Comparison of ENCODE assay signal across 1 cellular context in the genomic region with DNA sequence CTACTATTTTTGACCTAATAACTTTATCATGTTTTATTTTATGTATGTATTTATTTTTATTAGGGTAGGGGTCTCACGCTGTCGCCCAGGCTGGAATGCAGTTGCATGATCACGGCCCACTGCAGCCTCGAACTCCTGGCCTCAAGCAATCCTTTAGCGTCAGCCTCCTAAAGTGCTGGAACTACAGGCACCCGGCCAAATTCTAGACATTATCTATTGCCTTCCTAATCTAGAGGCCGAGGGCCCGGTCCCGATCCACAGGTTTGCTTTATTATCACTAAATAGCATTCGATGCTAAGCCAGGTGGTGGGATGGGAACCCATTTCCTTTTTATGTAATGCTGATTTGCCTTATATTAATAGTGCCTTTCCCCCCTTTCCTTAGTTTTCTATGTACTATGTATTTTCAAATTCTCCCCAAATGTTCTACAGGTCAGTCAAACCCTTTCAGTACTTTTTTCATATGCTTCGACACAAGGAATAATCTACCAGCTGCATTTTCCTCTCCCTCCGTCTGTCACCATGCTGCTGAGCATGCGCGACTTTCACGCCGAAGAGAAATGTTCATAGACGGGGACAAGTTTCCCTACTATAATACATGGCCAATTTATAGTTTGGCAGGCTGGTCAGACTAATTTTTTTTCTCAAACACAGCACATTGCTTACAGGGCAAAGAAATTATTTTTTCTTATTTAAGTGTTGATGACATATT.
TF ChIP-seq lines count a peak whose summit lies in the region.

No MANE protein-coding gene starts in this region.

TF ChIP-seq in K562, 482 proteins besides CTCF, POLR2A, EP300 and RAD21 (continued from another document):
- TF ChIP-seq KAT7 (CRISPR knock-in tag; IDR thresholded peaks at IDR 0.05; ENCODE audit: borderline replicate concordance) (no peak), PHF20 (IDR thresholded peaks at IDR 0.05; ENCODE audit: partially characterized antibody) (no peak), POLR3A (IDR thresholded peaks at IDR 0.05; ENCODE audit: borderline replicate concordance, extremely low read depth, insufficient read depth, insufficient read length) (no peak), LEF1 (IDR thresholded peaks at IDR 0.05) (no peak), L3MBTL2 (IDR thresholded peaks at IDR 0.05) (peak; percentile 68), KDM1A (IDR thresholded peaks at IDR 0.05) (peak in 1 of 2 experiments; percentile 28; a peak in 2 of 4 replicates), ELF1 (tag; IDR thresholded peaks at IDR 0.05) (no peak), SMARCA5 (IDR thresholded peaks at IDR 0.05) (no peak), HDAC2 (IDR thresholded peaks at IDR 0.05) (no peak), GATAD2B (IDR thresholded peaks at IDR 0.05; ENCODE audit: borderline replicate concordance) (no peak), SIRT6 (IDR thresholded peaks at IDR 0.05; ENCODE audit: low read depth, low read length) (no peak), ZFP36 (IDR thresholded peaks at IDR 0.05; ENCODE audit: low read depth, low read length, partially characterized antibody) (no peak), ATF7 (IDR thresholded peaks at IDR 0.05) (0 out of 2 replicates have a peak, but pooled peaks have one; percentile 20), ZBTB17 (CRISPR knock-in tag; IDR thresholded peaks at IDR 0.05) (no peak), ZNF507 (tag; conservative IDR thresholded peaks at IDR 0.05) (no peak), ELF2 (CRISPR knock-in tag; IDR thresholded peaks at IDR 0.05) (no peak), NUFIP1 (IDR thresholded peaks at IDR 0.05; ENCODE audit: partially characterized antibody) (peak; percentile 30), RUNX1 (IDR thresholded peaks at IDR 0.05; ENCODE audit: low read depth) (no peak), ZNF644 (tag; IDR thresholded peaks at IDR 0.05; ENCODE audit: low read depth) (no peak), NCOR1 (IDR thresholded peaks at IDR 0.05) (peak; percentile 50; the same call in 1 of the 2 replicates), FOXP1 (CRISPR knock-in tag; IDR thresholded peaks at IDR 0.05) (no peak), NRF1 (conservative IDR thresholded peaks at IDR 0.05 in 1 of 2, IDR thresholded peaks at IDR 0.05 in 1 of 2) (peak; percentile 89 to 90), C11orf30 (IDR thresholded peaks at IDR 0.05; ENCODE audit: low read depth) (0 out of 2 replicates have a peak, but pooled peaks have one; percentile 18), ZNF324 (CRISPR knock-in tag; IDR thresholded peaks at IDR 0.05) (no peak), NR2C2 (CRISPR knock-in tag; IDR thresholded peaks at IDR 0.05) (no peak), NR2C2 (tag; IDR thresholded peaks at IDR 0.05) (no peak), TAF15 (IDR thresholded peaks at IDR 0.05; ENCODE audit: low read depth, low read length) (no peak), FOXJ2 (tag; IDR thresholded peaks at IDR 0.05) (no peak), ZNF354B (CRISPR knock-in tag; IDR thresholded peaks at IDR 0.05) (no peak), ZNF589 (CRISPR knock-in tag; IDR thresholded peaks at IDR 0.05; ENCODE audit: low read depth) (no peak), NBN (IDR thresholded peaks at IDR 0.05; ENCODE audit: low read depth) (0 out of 2 replicates have a peak, but pooled peaks have one; percentile 54), RBBP5 (IDR thresholded peaks at IDR 0.05; ENCODE audit: borderline replicate concordance, insufficient read depth, low read length, poor library complexity, severe bottlenecking) (peak; percentile 30), GATA2 (CRISPR knock-in tag; IDR thresholded peaks at IDR 0.05) (no peak), TEAD4 (IDR thresholded peaks at IDR 0.05; ENCODE audit: low read length) (peak; percentile 55; the same call in 1 of the 2 replicates), TEAD4 (CRISPR knock-in tag; IDR thresholded peaks at IDR 0.05; ENCODE audit: borderline replicate concordance) (no peak), ZNF134 (CRISPR knock-in tag; conservative IDR thresholded peaks at IDR 0.05) (no peak), ARID1B (IDR thresholded peaks at IDR 0.05) (peak; percentile 65), CXXC5 (CRISPR knock-in tag; IDR thresholded peaks at IDR 0.05) (peak; percentile 65; the same call in 1 of the 2 replicates)
- TF ChIP-seq, protein P1, sequence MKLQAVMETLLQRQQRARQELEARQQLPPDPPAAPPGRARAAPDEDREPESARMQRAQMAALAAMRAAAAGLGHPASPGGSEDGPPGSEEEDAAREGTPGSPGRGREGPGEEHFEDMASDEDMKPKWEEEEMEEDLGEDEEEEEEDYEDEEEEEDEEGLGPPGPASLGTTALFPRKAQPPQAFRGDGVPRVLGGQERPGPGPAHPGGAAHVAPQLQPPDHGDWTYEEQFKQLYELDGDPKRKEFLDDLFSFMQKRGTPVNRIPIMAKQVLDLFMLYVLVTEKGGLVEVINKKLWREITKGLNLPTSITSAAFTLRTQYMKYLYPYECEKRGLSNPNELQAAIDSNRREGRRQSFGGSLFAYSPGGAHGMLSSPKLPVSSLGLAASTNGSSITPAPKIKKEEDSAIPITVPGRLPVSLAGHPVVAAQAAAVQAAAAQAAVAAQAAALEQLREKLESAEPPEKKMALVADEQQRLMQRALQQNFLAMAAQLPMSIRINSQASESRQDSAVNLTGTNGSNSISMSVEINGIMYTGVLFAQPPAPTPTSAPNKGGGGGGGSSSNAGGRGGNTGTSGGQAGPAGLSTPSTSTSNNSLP (IDR thresholded peaks at IDR 0.05; ENCODE audit: borderline replicate concordance, low read depth, low read length): peak; percentile 59; the same call in 1 of the 2 replicates
- TF ChIP-seq, protein P2, sequence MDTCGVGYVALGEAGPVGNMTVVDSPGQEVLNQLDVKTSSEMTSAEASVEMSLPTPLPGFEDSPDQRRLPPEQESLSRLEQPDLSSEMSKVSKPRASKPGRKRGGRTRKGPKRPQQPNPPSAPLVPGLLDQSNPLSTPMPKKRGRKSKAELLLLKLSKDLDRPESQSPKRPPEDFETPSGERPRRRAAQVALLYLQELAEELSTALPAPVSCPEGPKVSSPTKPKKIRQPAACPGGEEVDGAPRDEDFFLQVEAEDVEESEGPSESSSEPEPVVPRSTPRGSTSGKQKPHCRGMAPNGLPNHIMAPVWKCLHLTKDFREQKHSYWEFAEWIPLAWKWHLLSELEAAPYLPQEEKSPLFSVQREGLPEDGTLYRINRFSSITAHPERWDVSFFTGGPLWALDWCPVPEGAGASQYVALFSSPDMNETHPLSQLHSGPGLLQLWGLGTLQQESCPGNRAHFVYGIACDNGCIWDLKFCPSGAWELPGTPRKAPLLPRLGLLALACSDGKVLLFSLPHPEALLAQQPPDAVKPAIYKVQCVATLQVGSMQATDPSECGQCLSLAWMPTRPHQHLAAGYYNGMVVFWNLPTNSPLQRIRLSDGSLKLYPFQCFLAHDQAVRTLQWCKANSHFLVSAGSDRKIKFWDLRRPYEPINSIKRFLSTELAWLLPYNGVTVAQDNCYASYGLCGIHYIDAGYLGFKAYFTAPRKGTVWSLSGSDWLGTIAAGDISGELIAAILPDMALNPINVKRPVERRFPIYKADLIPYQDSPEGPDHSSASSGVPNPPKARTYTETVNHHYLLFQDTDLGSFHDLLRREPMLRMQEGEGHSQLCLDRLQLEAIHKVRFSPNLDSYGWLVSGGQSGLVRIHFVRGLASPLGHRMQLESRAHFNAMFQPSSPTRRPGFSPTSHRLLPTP (IDR thresholded peaks at IDR 0.05; ENCODE audit: borderline replicate concordance, extremely low read depth, insufficient read length): peak; percentile 88
- TF ChIP-seq, protein P3, sequence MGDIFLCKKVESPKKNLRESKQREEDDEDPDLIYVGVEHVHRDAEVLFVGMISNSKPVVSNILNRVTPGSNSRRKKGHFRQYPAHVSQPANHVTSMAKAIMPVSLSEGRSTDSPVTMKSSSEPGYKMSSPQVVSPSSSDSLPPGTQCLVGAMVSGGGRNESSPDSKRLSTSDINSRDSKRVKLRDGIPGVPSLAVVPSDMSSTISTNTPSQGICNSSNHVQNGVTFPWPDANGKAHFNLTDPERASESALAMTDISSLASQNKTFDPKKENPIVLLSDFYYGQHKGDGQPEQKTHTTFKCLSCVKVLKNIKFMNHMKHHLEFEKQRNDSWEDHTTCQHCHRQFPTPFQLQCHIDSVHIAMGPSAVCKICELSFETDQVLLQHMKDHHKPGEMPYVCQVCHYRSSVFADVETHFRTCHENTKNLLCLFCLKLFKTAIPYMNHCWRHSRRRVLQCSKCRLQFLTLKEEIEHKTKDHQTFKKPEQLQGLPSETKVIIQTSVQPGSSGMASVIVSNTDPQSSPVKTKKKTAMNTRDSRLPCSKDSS (IDR thresholded peaks at IDR 0.05; ENCODE audit: low read depth, partially characterized antibody): no peak
